1 cellular context compared by ENCODE assay signal in the genomic region with DNA sequence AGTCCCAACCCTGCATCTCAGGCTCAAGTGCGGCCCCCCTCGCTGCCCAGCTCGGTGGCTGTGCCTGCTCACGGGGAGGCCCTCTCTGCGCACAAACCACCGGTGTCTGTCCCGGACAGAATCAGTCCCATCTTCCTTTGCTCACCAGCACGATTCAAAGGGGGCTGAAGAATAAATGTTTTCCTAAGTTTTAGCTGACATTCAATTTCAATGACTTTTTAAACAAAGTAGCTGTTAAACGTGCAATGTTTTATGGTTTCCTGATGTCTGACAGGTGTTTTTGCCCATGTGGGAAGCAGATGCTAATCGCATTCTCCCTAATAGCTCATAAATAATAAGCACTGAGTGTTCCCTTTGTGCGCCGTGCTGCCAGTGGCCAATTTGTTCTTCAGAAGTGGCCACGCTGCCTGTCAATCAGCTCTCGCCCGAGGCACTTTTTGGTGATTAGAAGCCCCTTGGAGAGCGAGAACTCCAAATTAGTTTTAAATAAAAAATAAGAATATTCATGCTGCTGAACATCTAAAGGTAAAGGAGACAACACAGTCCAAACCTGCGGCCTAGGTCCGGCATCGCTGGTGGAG.
TF ChIP-seq lines count a peak whose summit lies in the region.

No MANE protein-coding gene starts in this region.

TF ChIP-seq in HepG2, 621 proteins besides CTCF, POLR2A, EP300 and RAD21:
- TF ChIP-seq ZBTB20 (CRISPR knock-in tag; IDR thresholded peaks at IDR 0.05; ENCODE audit: borderline replicate concordance, low read depth), result no peak
- TF ChIP-seq, protein P1, sequence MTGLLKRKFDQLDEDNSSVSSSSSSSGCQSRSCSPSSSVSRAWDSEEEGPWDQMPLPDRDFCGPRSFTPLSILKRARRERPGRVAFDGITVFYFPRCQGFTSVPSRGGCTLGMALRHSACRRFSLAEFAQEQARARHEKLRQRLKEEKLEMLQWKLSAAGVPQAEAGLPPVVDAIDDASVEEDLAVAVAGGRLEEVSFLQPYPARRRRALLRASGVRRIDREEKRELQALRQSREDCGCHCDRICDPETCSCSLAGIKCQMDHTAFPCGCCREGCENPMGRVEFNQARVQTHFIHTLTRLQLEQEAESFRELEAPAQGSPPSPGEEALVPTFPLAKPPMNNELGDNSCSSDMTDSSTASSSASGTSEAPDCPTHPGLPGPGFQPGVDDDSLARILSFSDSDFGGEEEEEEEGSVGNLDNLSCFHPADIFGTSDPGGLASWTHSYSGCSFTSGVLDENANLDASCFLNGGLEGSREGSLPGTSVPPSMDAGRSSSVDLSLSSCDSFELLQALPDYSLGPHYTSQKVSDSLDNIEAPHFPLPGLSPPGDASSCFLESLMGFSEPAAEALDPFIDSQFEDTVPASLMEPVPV (CRISPR knock-in tag; IDR thresholded peaks at IDR 0.05), result 0 out of 2 replicates have a peak, but pooled peaks have one; percentile 13
